Comparison of ENCODE assay signal across 7 cellular contexts in genomic region chr19:7294571-7295212, GRCh38. TPM values are rescaled to one million over a fixed set of nuclear protein-coding genes. Genes with fewer than 3 reads are reported as not detected.
A peak's percentile ranks its signal among the peaks of the same experiment; 100 is the strongest.
DNase-seq lines count a peak whose midpoint lies in the region; ATAC-seq and TF ChIP-seq lines count a peak whose summit lies in the region.

No MANE protein-coding gene starts in this region.

- TF ChIP-seq POLR2A in adrenal gland (IDR thresholded peaks at IDR 0.05): peak in 1 of 2 donors; percentile 5

- H3K4me1 ChIP-seq in adrenal gland (replicated peaks in 1 of 2) (peaks cover 0 to 18% of the 10 kb centered on the region in 2 donors), right atrium auricular region (peaks cover 0 to 23% of the 10 kb centered on the region in 2 donors)

- ATAC-seq in HG03039 (IDR thresholded peaks at IDR 0.05; ENCODE audit: unreplicated experiment): peak; percentile 57

- H3K36me3 ChIP-seq in adrenal gland (replicated peaks in 1 of 2) (no peaks in the 10 kb centered on the region), right atrium auricular region (no peaks in the 10 kb centered on the region)

- H3K27ac ChIP-seq in adrenal gland: peak overlapping the region in 4 of 5 donors; percentile 75 to 95 (median 91)
- peak overlapping the region; percentile 92 to 95 for H3K27ac ChIP-seq in right atrium auricular region

- no peaks in the 10 kb centered on the region for H3K27me3 ChIP-seq in adrenal gland
- no peaks in the 10 kb centered on the region for H3K27me3 ChIP-seq in right atrium auricular region

- DNase-seq in GM12864 (ENCODE audit: low read depth) (no peak), NCI-H748 (lab: John Stamatoyannopoulos, UW; ENCODE audit: unreplicated experiment) (peak; percentile 66), adrenal gland (peak; percentile 74 to 88 (median 84)), right atrium auricular region (ENCODE audit: low spot score) (peak; percentile 70), pons (ENCODE audit: low spot score) (peak; percentile 69)
- no peak for DNase-seq in activated CD4-positive, CD25-positive, alpha-beta regulatory T cell (lab: John Stamatoyannopoulos, UW)

- H3K4me3 ChIP-seq in GM12864 (ENCODE audit: low read depth, low read length): peak overlapping the region; percentile 71
- H3K4me3 ChIP-seq in adrenal gland: peak overlapping the region in 2 of 4 donors; percentile 61 to 100
- H3K4me3 ChIP-seq in right atrium auricular region: peak overlapping the region; percentile 80 to 89

- intact Hi-C loops in adrenal gland (cut with DNase I): loop anchor here in 1 of 2 donors (5.0 kb wide), 1 partner anchor 97 kb away; no protein-coding TSS in a partner anchor

- H3K9me3 ChIP-seq in adrenal gland (replicated peaks in 1 of 3) (no peaks in the 10 kb centered on the region), right atrium auricular region (no peaks in the 10 kb centered on the region)

- TF ChIP-seq CTCF in GM12864 (IDR thresholded peaks at IDR 0.05; ENCODE audit: low read depth, low read length, missing control alignments): peak; percentile 36
- TF ChIP-seq CTCF in adrenal gland (IDR thresholded peaks at IDR 0.05): peak; percentile 26 to 46 (median 43)
- peak; percentile 21 to 64 for TF ChIP-seq CTCF in right atrium auricular region (IDR thresholded peaks at IDR 0.05)

- 2 to 4% (median 4%) methylated on average over 30 to 40 of the region's 40 CpGs for WGBS in adrenal gland, 4 donors

RNA-seq across cellular contexts. Expression of gene INSR, which starts 0.5 kb away (rescaled TPM):
- total RNA-seq in adrenal gland: 100 to 1,000 TPM in 6 of 8 donors, 10 to 100 TPM in 2; 83.9 to 327 (median 120) TPM
- 10 to 100 TPM; 19.0 to 59.4 (median 42.1) TPM for polyA plus RNA-seq in adrenal gland
- total RNA-seq in right atrium auricular region: 100 to 1,000 TPM in 1 of 2 donors, 10 to 100 TPM in 1; 50.8 to 118 TPM

RNA-seq across cellular contexts. Expression of gene ARHGEF18, which starts 54.0 kb away (rescaled TPM):
- total RNA-seq in adrenal gland (10 to 100 TPM; 27.4 to 52.3 (median 37.4) TPM), right atrium auricular region (10 to 100 TPM in 1 of 2 donors, 1 to 10 TPM in 1; 8.3 to 14.0 TPM)
- 10 to 100 TPM in 2 of 3 donors, 1 to 10 TPM in 1; 5.9 to 20.4 (median 12.5) TPM for polyA plus RNA-seq in adrenal gland

Comparison
In these comparisons a context has a peak if more than half of its experiments do, and no peak if none do; other contexts are left out.
1. DNase-seq: peak in NCI-H748 (single experiment), adrenal gland (7 of 7), right atrium auricular region (single experiment) and pons (single experiment); none in GM12864 (single experiment) and activated CD4-positive, CD25-positive, alpha-beta regulatory T cell (0 of 4).
2. Peak in every context shown above with its lines, with median percentiles within 50 percentile points of each other: CTCF ChIP-seq.